ENCODE assay signal across 9 cellular contexts in genomic region chr19:38648789-38649304, GRCh38. TPM values are rescaled to one million over a fixed set of nuclear protein-coding genes. Genes with fewer than 3 reads are reported as not detected.
A peak's percentile ranks its signal among the peaks of the same experiment; 100 is the strongest.
DNase-seq lines count a peak whose midpoint lies in the region; ATAC-seq, FAIRE-seq and TF ChIP-seq lines count a peak whose summit lies in the region.
"Had no signal": no experiment of that assay in that cellular context is flagged by ENCODE, and none has a peak within 500 bp of the region (broad histone marks: within the 10 kb centered on the region; RNA-seq: fewer than 3 reads in every experiment).

No MANE protein-coding gene starts in this region.

- FAIRE-seq in bronchial epithelial cell (lab: Jason Lieb, UNC), result no peak
- FAIRE-seq: islet of Langerhans had no signal

- H3K27me3 ChIP-seq in ACC112 (ENCODE audit: insufficient read depth, low read length) (no peaks in the 10 kb centered on the region), HUES64 (ENCODE audit: insufficient read depth, low read length) (no peaks in the 10 kb centered on the region), bronchial epithelial cell (ENCODE audit: control insufficient read depth, insufficient read depth, low read length) (no peaks in the 10 kb centered on the region), mucosa of stomach (ENCODE audit: control insufficient read depth, insufficient read depth, low read length) (no peaks in the 10 kb centered on the region)

- H3K9ac ChIP-seq in HUES64 (ENCODE audit: low read depth, low read length) (peak overlapping the region; percentile 93), mucosa of stomach (ENCODE audit: low read length) (peak overlapping the region; percentile 100)

- peaks cover 35% of the 10 kb centered on the region for H3K4me1 ChIP-seq in ACC112 (ENCODE audit: control insufficient read depth, insufficient read depth, low read length, unreplicated experiment)
- H3K4me1 ChIP-seq in HUES64 (ENCODE audit: insufficient read depth, low read length), result peaks cover 39% of the 10 kb centered on the region
- peaks cover 60% of the 10 kb centered on the region for H3K4me1 ChIP-seq in mucosa of stomach (ENCODE audit: control insufficient read depth, insufficient read depth, low read length)

- peaks cover 56% of the 10 kb centered on the region for H3K79me2 ChIP-seq in ACC112 (ENCODE audit: control insufficient read depth, insufficient read depth, low read length, unreplicated experiment)

- no peak for TF ChIP-seq CTCF in bronchial epithelial cell (IDR thresholded peaks at IDR 0.05; ENCODE audit: insufficient read depth, low read length, severe bottlenecking)

- WGBS in HUES64, result 2% methylated on average over 12 of the region's 12 CpGs

- ATAC-seq in HG02885 (IDR thresholded peaks at IDR 0.05; ENCODE audit: poor library complexity, unreplicated experiment), result no peak

- peak overlapping the region; percentile 91 for H3K27ac ChIP-seq in ACC112 (ENCODE audit: low read depth, low read length)
- no peak overlapping the region for H3K27ac ChIP-seq in HUES64 (ENCODE audit: low read depth, low read length)

- peaks cover 3% of the 10 kb centered on the region; the same call in 1 of the 2 replicates for H3K36me3 ChIP-seq in ACC112 (ENCODE audit: insufficient read depth, low read length)
- H3K36me3 ChIP-seq in HUES64 (ENCODE audit: insufficient read depth, low read length), result 0 out of 2 replicates have a peak, but pooled peaks cover 3% of the 10 kb centered on the region
- peaks cover 1% of the 10 kb centered on the region for H3K36me3 ChIP-seq in bronchial epithelial cell (ENCODE audit: control insufficient read depth, insufficient read depth, low read length)
- no peaks in the 10 kb centered on the region for H3K36me3 ChIP-seq in mucosa of stomach (ENCODE audit: control insufficient read depth, insufficient read depth, low read length)

- no peak overlapping the region for H2AFZ ChIP-seq in ACC112 (ENCODE audit: low read length, unreplicated experiment)

- H3K9me3 ChIP-seq in HUES64 (ENCODE audit: insufficient read depth, low read depth, low read length), result no peaks in the 10 kb centered on the region
- no peaks in the 10 kb centered on the region for H3K9me3 ChIP-seq in mucosa of stomach (ENCODE audit: control insufficient read depth, low read length)

- H3K4me3 ChIP-seq in ACC112 (ENCODE audit: low read depth, low read length), result peak overlapping the region; percentile 82
- peak overlapping the region; percentile 99 for H3K4me3 ChIP-seq in HUES64 (ENCODE audit: low read length)
- H3K4me3 ChIP-seq in bronchial epithelial cell (ENCODE audit: low read depth, low read length), result peak overlapping the region; percentile 99
- peak overlapping the region; percentile 62 for H3K4me3 ChIP-seq in mucosa of stomach (ENCODE audit: low read length)

- no peak for DNase-seq in bronchial epithelial cell (ENCODE audit: low read depth)
- DNase-seq in amygdala (lab: John Stamatoyannopoulos, UW), result no peak
- no peak for DNase-seq in SHP77 treated with DMSO at 0.1 percent for 48 hours (lab: John Stamatoyannopoulos, UW)
- no peak for DNase-seq in NCI-H510A treated with DMSO at 0.1 percent for 48 hours (lab: John Stamatoyannopoulos, UW)

RNA-seq across cellular contexts. Expression of gene ACTN4, which starts 1.4 kb away (rescaled TPM):
- polyA plus RNA-seq in HUES64 (2013, experiment 1 of 2), result 227 TPM
- polyA plus RNA-seq in HUES64 (2013, experiment 2 of 2), result 242 TPM
- 130 and 135 TPM in 2 replicates for total RNA-seq in bronchial epithelial cell

RNA-seq across cellular contexts. Expression of gene EIF3K, which starts 29.9 kb away (rescaled TPM):
- 281 TPM for polyA plus RNA-seq in HUES64 (2013, experiment 1 of 2)
- 288 TPM for polyA plus RNA-seq in HUES64 (2013, experiment 2 of 2)
- total RNA-seq in bronchial epithelial cell, result 262 and 374 TPM in 2 replicates

RNA-seq across cellular contexts. Expression of gene MAP4K1, which starts 31.1 kb away (rescaled TPM):
- polyA plus RNA-seq in HUES64 (2013, experiment 1 of 2), result 8.3 TPM
- polyA plus RNA-seq in HUES64 (2013, experiment 2 of 2), result 2.9 TPM
- not detected in 2 replicates for total RNA-seq in bronchial epithelial cell
